Comparison of ENCODE assay signal across 2 cellular contexts in genomic region chr7:54159088-54159487, GRCh38.
TF ChIP-seq lines count a peak whose summit lies in the region.

No MANE protein-coding gene starts in this region.

TF ChIP-seq in HepG2, 621 proteins besides CTCF, POLR2A, EP300 and RAD21 (continued from another document):
- TF ChIP-seq BCLAF1 (IDR thresholded peaks at IDR 0.05) = no peak

TF ChIP-seq in K562, 482 proteins besides CTCF, POLR2A, EP300 and RAD21 (continued from another document):
- no peak for TF ChIP-seq IRF9 (tag; IDR thresholded peaks at IDR 0.05)
- no peak for TF ChIP-seq RFX1 (IDR thresholded peaks at IDR 0.05)
- peak; percentile 62 for TF ChIP-seq MAFF (IDR thresholded peaks at IDR 0.05; ENCODE audit: low read length)
- TF ChIP-seq MAFK (IDR thresholded peaks at IDR 0.05; ENCODE audit: low read length) = peak; percentile 73
- TF ChIP-seq ZNF197 (CRISPR knock-in tag; IDR thresholded peaks at IDR 0.05; ENCODE audit: low read depth) = no peak
- TF ChIP-seq C11orf30 (IDR thresholded peaks at IDR 0.05; ENCODE audit: low read depth) = peak; percentile 30; the same call in 1 of the 2 replicates
